In the genomic region with DNA sequence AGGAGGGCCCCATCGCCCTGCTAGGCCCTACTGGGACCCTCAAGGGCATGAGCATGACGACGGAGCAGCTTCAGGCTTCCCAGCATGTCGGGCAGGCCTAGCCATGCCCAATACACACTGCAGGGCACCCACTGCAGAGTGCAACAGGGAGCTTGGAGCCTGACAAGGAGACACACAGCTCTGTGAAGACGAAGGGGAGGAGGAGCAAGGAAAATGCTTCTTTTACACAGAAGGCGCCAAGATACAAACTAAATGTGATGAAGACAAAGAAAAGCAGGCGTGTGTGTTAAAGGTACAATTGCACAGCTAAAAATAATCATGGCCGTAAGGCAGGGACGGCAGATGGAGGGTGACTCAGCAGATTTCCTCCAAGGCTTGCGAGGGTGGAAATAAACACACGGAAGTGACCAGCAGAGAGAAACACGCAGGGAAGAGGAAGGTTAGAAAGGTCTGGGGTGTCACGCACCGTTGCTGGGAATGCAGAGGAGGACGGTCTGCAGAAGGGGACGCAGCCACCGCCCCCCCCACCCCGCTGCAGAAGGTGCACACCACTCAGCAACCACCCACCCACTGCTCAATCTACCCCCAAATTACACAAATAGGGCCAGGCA, we compare ENCODE assay signal across 8 cellular contexts.
DNase-seq lines count a peak whose midpoint lies in the region; ATAC-seq and TF ChIP-seq lines count a peak whose summit lies in the region.

No MANE protein-coding gene starts in this region.

- H3K27me3 ChIP-seq in vagina: no peaks in the 10 kb centered on the region

- no peak for ATAC-seq in GM19463 (IDR thresholded peaks at IDR 0.05; ENCODE audit: unreplicated experiment)

- no peaks in the 10 kb centered on the region for H3K36me3 ChIP-seq in vagina

- H3K4me1 ChIP-seq in vagina: peaks cover 82% of the 10 kb centered on the region

- no peaks in the 10 kb centered on the region for H3K9me3 ChIP-seq in vagina

- DNase-seq in Ammon's horn (ENCODE audit: low spot score): peak; percentile 79
- DNase-seq in H4 (ENCODE audit: low spot score): peak; percentile 80
- DNase-seq in SKM-1 treated with dmso at 0.1 percent for 144 hours (lab: John Stamatoyannopoulos, UW; ENCODE audit: unreplicated experiment): peak; percentile 61
- peak; percentile 84 for DNase-seq in epidermal melanocyte (ENCODE audit: insufficient read length, low spot score)
- peak; percentile 68 for DNase-seq in mucosa of gallbladder (ENCODE audit: low spot score)
- DNase-seq in vagina (ENCODE audit: extremely low spot score in 2 of 2): no peak
- DNase-seq in GOT3 (lab: John Stamatoyannopoulos, UW): no peak

- no peak for TF ChIP-seq CTCF in vagina (IDR thresholded peaks at IDR 0.05)

- H3K4me3 ChIP-seq in vagina: no peak overlapping the region

- intact Hi-C loops in vagina (cut with DNase I): no loop called here

- no peak for TF ChIP-seq POLR2A in vagina (IDR thresholded peaks at IDR 0.05)

- H3K27ac ChIP-seq in vagina: peak overlapping the region; percentile 74

Comparison
In these comparisons a context has a peak if more than half of its experiments do, and no peak if none do; other contexts are left out.
1. DNase-seq: peak in Ammon's horn (single experiment), H4 (single experiment), SKM-1 treated with dmso at 0.1 percent for 144 hours (single experiment), epidermal melanocyte (single experiment) and mucosa of gallbladder (single experiment); none in vagina (0 of 2) and GOT3 (single experiment).